Comparison of ENCODE assay signal across 8 cellular contexts in genomic region chrX:98296129-98296528, GRCh38.
"Had no signal": no experiment of that assay in that cellular context is flagged by ENCODE, and none has a peak within 500 bp of the region (broad histone marks: within the 10 kb centered on the region; RNA-seq: fewer than 3 reads in every experiment).

No MANE protein-coding gene starts in this region.

- H3K4me3 Mint-ChIP-seq: HFFc6 had no signal

- H3K4me2 ChIP-seq: KMS-11 had no signal

- H3K9me3 Mint-ChIP-seq: HFFc6 had no signal

- H3K27ac Mint-ChIP-seq: HFFc6 had no signal

- DNase-seq: GM23248, GOT3, H7, HFFc6 had no signal

- FAIRE-seq: HTR-8/SVneo had no signal

- H3K27ac ChIP-seq: GM23248, KMS-11 had no signal

- H3K9ac ChIP-seq: GM23248, KMS-11 had no signal

- H3K36me3 ChIP-seq: HAP-1 had no signal

- ATAC-seq: HCT116 had no signal

- H3K4me3 ChIP-seq: GM23248, HAP-1 had no signal

- H2AFZ ChIP-seq: GM23248 had no signal
